In genomic region chr19:8352845-8353244, GRCh38 we compare ENCODE assay signal across 1 cellular context. TPM values are rescaled to one million over a fixed set of nuclear protein-coding genes. Genes with fewer than 3 reads are reported as not detected.
"Had no signal": no experiment of that assay in that cellular context is flagged by ENCODE, and none has a peak within 500 bp of the region (broad histone marks: within the 10 kb centered on the region; RNA-seq: fewer than 3 reads in every experiment).

No MANE protein-coding gene starts in this region.

RNA-seq across cellular contexts. Expression of gene ANGPTL4, which starts 11.1 kb away (rescaled TPM):
- total RNA-seq: naive thymus-derived CD8-positive, alpha-beta T cell had no signal
